Comparison of ENCODE assay signal across 21 cellular contexts in genomic region chr6:95099410-95099809, GRCh38.
"Had no signal": no experiment of that assay in that cellular context is flagged by ENCODE, and none has a peak within 500 bp of the region (broad histone marks: within the 10 kb centered on the region; RNA-seq: fewer than 3 reads in every experiment).

No MANE protein-coding gene starts in this region.

- H3K4me1 ChIP-seq: esophagus muscularis mucosa, gastrocnemius medialis, heart right ventricle, left ventricle myocardium inferior had no signal

- H3K36me3 ChIP-seq: esophagus muscularis mucosa, gastrocnemius medialis, heart right ventricle, left ventricle myocardium inferior, stomach had no signal

- H3K27ac ChIP-seq: dorsolateral prefrontal cortex, epithelial cell of prostate, esophagus muscularis mucosa, gastrocnemius medialis, heart right ventricle, left ventricle myocardium inferior, stomach had no signal

- H3K27me3 ChIP-seq: dorsolateral prefrontal cortex, esophagus muscularis mucosa, gastrocnemius medialis, heart right ventricle, stomach had no signal

- H3K9me3 ChIP-seq: esophagus muscularis mucosa, gastrocnemius medialis, heart right ventricle, left ventricle myocardium inferior, stomach had no signal

- H3K4me3 ChIP-seq: dorsolateral prefrontal cortex, esophagus muscularis mucosa, gastrocnemius medialis, heart right ventricle, left ventricle myocardium inferior, lung, stomach had no signal

- ATAC-seq: gastrocnemius medialis; heart right ventricle; left cardiac atrium; naive thymus-derived CD8-positive, alpha-beta T cell; sciatic nerve had no signal

- DNase-seq: cortex of kidney; dorsolateral prefrontal cortex; effector memory CD4-positive, alpha-beta T cell; gastrocnemius medialis; heart right ventricle; hypothalamus; islet precursor cell; left cardiac atrium; left ventricle myocardium inferior; mesendoderm; naive thymus-derived CD8-positive, alpha-beta T cell; posterior cingulate gyrus; small intestine; stimulated activated CD4-positive, alpha-beta T cell treated with anti-CD3 and anti-CD28 coated beads, Interleukin-12 subunit alpha, Interleukin-12 subunit beta, amount 100 ng/mL, for 4 hours; stimulated activated naive CD4-positive, alpha-beta T cell; stomach; substantia nigra had no signal
